In genomic region chr3:816605-817004, GRCh38 we compare ENCODE assay signal across 5 cellular contexts.
"Had no signal": no experiment of that assay in that cellular context is flagged by ENCODE, and none has a peak within 500 bp of the region (broad histone marks: within the 10 kb centered on the region; RNA-seq: fewer than 3 reads in every experiment).

No MANE protein-coding gene starts in this region.

- ATAC-seq: HepG2, K562 had no signal

- H3K36me3 Mint-ChIP-seq: IgD-negative memory B cell had no signal

- H3K4me3 ChIP-seq: K562 had no signal

- H3K27ac Mint-ChIP-seq: IgD-negative memory B cell had no signal

- H3K4me1 Mint-ChIP-seq: IgD-negative memory B cell had no signal

- H3K27ac ChIP-seq: HL-60 had no signal

- H3K27me3 Mint-ChIP-seq: IgD-negative memory B cell had no signal

- H3K4me3 Mint-ChIP-seq: IgD-negative memory B cell had no signal

- DNase-seq: IMR-90 had no signal
